7 cellular contexts compared by ENCODE assay signal in the genomic region with DNA sequence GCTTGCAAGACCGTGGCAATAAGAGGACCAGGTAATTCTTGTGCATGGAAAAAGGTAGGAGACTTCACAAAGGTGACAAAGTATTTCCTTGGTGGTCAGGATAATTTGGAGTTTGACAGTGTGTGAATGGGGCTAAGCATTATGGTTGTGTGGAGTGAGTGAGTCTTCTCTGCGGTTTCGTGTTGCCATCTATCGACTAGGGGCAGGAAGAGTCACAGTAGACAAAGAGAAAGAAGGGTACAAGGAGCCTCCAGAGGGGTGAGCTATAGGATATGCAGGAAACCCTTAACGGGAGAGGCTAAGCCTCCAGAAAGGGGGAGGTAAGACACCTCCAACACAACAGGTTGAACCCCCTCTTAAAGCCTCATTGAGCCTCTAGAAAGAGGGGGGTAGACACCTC.
DNase-seq lines count a peak whose midpoint lies in the region; ATAC-seq and TF ChIP-seq lines count a peak whose summit lies in the region.

No MANE protein-coding gene starts in this region.

- no peaks in the 10 kb centered on the region for H3K27me3 Mint-ChIP-seq in Caco-2 (ENCODE audit: insufficient read depth, unreplicated experiment)
- peaks cover 3% of the 10 kb centered on the region for H3K27me3 Mint-ChIP-seq in dendritic cell treated with granulocyte-macrophage colony-stimulating factor and Interleukin-4, amounts not matched to agents 40 ng/mL and 50 ng/mL, for 4 days

- H4K8ac ChIP-seq in neuronal stem cell (ENCODE audit: low read depth, low read length): no peak overlapping the region

- H2AFZ ChIP-seq in MM.1S (ENCODE audit: low read length) (peak overlapping the region; percentile 76; the same call in 1 of the 2 replicates), neuronal stem cell (ENCODE audit: low read length) (peak overlapping the region; percentile 86)

- no TSS peak for BruUV-seq in Caco-2 (replicated peaks; lab: Mats Ljungman, UMichigan)

- peaks cover 17% of the 10 kb centered on the region for H3K4me1 Mint-ChIP-seq in Caco-2 (ENCODE audit: low read depth, unreplicated experiment)
- H3K4me1 Mint-ChIP-seq in dendritic cell treated with granulocyte-macrophage colony-stimulating factor and Interleukin-4, amounts not matched to agents 40 ng/mL and 50 ng/mL, for 4 days (ENCODE audit: low read depth): peaks cover 31% of the 10 kb centered on the region

- H3K14ac ChIP-seq in neuronal stem cell (ENCODE audit: low read length): no peak overlapping the region

- H2BK15ac ChIP-seq in neuronal stem cell (ENCODE audit: low read length): no peak overlapping the region

- no peak overlapping the region for H3K18ac ChIP-seq in neuronal stem cell (ENCODE audit: low read length)

- H3K9ac ChIP-seq in MM.1S (ENCODE audit: low read length): no peak overlapping the region
- H3K9ac ChIP-seq in neuronal stem cell (ENCODE audit: low read depth, low read length, poor library complexity): no peak overlapping the region

- no CpG with 5 or more reads among the region's 5 CpGs for WGBS in neuronal stem cell (ENCODE audit: extremely low coverage in 2 of 2, insufficient read length in 2 of 2, insufficient replicate concordance in 1 of 2), 2 donors

- no peaks in the 10 kb centered on the region for H3K27me3 ChIP-seq in Caco-2 (replicated peaks; ENCODE audit: control insufficient read depth, insufficient read depth, low read length)
- no peaks in the 10 kb centered on the region for H3K27me3 ChIP-seq in MM.1S (replicated peaks; ENCODE audit: insufficient read depth, low read length)
- peaks cover 0 to 7% (median 0%) of the 10 kb centered on the region in 3 experiments for H3K27me3 ChIP-seq in neuronal stem cell (ENCODE audit: control insufficient read depth in 3 of 3, insufficient read depth in 3 of 3, low read depth in 1 of 3, low read length in 3 of 3)

- no peaks in the 10 kb centered on the region for H3K79me1 ChIP-seq in neuronal stem cell (ENCODE audit: low read depth, low read length)

- H2BK120ac ChIP-seq in neuronal stem cell (ENCODE audit: low read depth, low read length): no peak overlapping the region

- no peaks in the 10 kb centered on the region for H3K36me3 ChIP-seq in Caco-2 (ENCODE audit: control insufficient read depth, insufficient read depth, low read length)
- no peaks in the 10 kb centered on the region for H3K36me3 ChIP-seq in MM.1S (replicated peaks; ENCODE audit: insufficient read depth, low read length)
- H3K36me3 ChIP-seq in neuronal stem cell (replicated peaks in 1 of 2; ENCODE audit: control insufficient read depth in 2 of 2, insufficient read depth in 2 of 2, low read length in 2 of 2): no peaks in the 10 kb centered on the region

- H3K9me3 ChIP-seq in Caco-2: no peaks in the 10 kb centered on the region
- H3K9me3 ChIP-seq in MM.1S (replicated peaks; ENCODE audit: insufficient read depth, low read length): no peaks in the 10 kb centered on the region
- no peaks in the 10 kb centered on the region for H3K9me3 ChIP-seq in neuronal stem cell (replicated peaks in 1 of 2; ENCODE audit: control insufficient read depth in 2 of 2, insufficient read depth in 1 of 2, low read depth in 1 of 2, low read length in 2 of 2)

- H3K4me3 ChIP-seq in Caco-2 (ENCODE audit: low read depth, low read length) (peak overlapping the region; percentile 46), MM.1S (ENCODE audit: low read length) (peak overlapping the region; percentile 60), neuronal stem cell (ENCODE audit: low read length in 2 of 2) (peak overlapping the region in 1 of 2 donors; percentile 43)

- no peak overlapping the region for H2AK5ac ChIP-seq in neuronal stem cell (ENCODE audit: low read depth, low read length)

- no peaks in the 10 kb centered on the region for H3F3A ChIP-seq in MM.1S (ENCODE audit: insufficient read depth, low read length)

- no peaks in the 10 kb centered on the region for H3K9me2 ChIP-seq in MM.1S (replicated peaks; ENCODE audit: insufficient read depth, low read length)

- ATAC-seq in left colon (no peak), GM18861 (IDR thresholded peaks at IDR 0.05; ENCODE audit: unreplicated experiment) (no peak)

- H2BK12ac ChIP-seq in neuronal stem cell (ENCODE audit: low read length): no peak overlapping the region

- intact Hi-C loops in Caco-2 (cut with micrococcal nuclease; ENCODE audit: unreplicated experiment): no loop called here
- intact Hi-C loops in dendritic cell treated with granulocyte-macrophage colony-stimulating factor and Interleukin-4, amounts not matched to agents 40 ng/mL and 50 ng/mL, for 4 days (cut with micrococcal nuclease): no loop called here
- intact Hi-C loops in left colon (cut with DNase I, micrococcal nuclease): no loop called here

- H3K9me3 Mint-ChIP-seq in Caco-2 (ENCODE audit: unreplicated experiment): peaks cover 25% of the 10 kb centered on the region
- H3K9me3 Mint-ChIP-seq in dendritic cell treated with granulocyte-macrophage colony-stimulating factor and Interleukin-4, amounts not matched to agents 40 ng/mL and 50 ng/mL, for 4 days: no peaks in the 10 kb centered on the region

- no peak overlapping the region for H3K4ac ChIP-seq in neuronal stem cell (ENCODE audit: low read length)

- H3K36me3 Mint-ChIP-seq in Caco-2 (ENCODE audit: insufficient read depth, unreplicated experiment): peaks cover 16% of the 10 kb centered on the region
- H3K36me3 Mint-ChIP-seq in dendritic cell treated with granulocyte-macrophage colony-stimulating factor and Interleukin-4, amounts not matched to agents 40 ng/mL and 50 ng/mL, for 4 days (ENCODE audit: low read depth): no peaks in the 10 kb centered on the region

- no peaks in the 10 kb centered on the region for H3K79me2 ChIP-seq in MM.1S (ENCODE audit: low read length)

- H2BK5ac ChIP-seq in neuronal stem cell (ENCODE audit: low read length): no peak overlapping the region

- H4K20me1 ChIP-seq in MM.1S (ENCODE audit: insufficient read depth, low read length): no peaks in the 10 kb centered on the region

- peak overlapping the region; percentile 82 for H3K4me3 Mint-ChIP-seq in Caco-2 (ENCODE audit: unreplicated experiment)
- peak overlapping the region; percentile 21 for H3K4me3 Mint-ChIP-seq in dendritic cell treated with granulocyte-macrophage colony-stimulating factor and Interleukin-4, amounts not matched to agents 40 ng/mL and 50 ng/mL, for 4 days

- DNase-seq in Caco-2: no peak
- no peak for DNase-seq in MM.1S
- DNase-seq in neuronal stem cell (ENCODE audit: low spot score): no peak
- no peak for DNase-seq in left colon
- no peak for DNase-seq in ureter (ENCODE audit: low spot score)

- H3K4me1 ChIP-seq in Caco-2 (peaks cover 11% of the 10 kb centered on the region), MM.1S (ENCODE audit: low read length) (no peaks in the 10 kb centered on the region), neuronal stem cell (ENCODE audit: control insufficient read depth in 2 of 2, insufficient read depth in 1 of 2, low read depth in 1 of 2, low read length in 2 of 2) (peaks cover 5 to 12% of the 10 kb centered on the region in 2 donors)

- H3K4me2 ChIP-seq in MM.1S (ENCODE audit: low read depth, low read length): peak overlapping the region; percentile 54; the same call in 1 of the 2 replicates
- no peak overlapping the region for H3K4me2 ChIP-seq in neuronal stem cell (ENCODE audit: insufficient read depth, low read length, poor library complexity, severe bottlenecking)

- no peak overlapping the region for H3K27ac ChIP-seq in MM.1S (ENCODE audit: low read length)
- no peak overlapping the region for H3K27ac ChIP-seq in neuronal stem cell (replicated peaks; ENCODE audit: low read length)

- no peak overlapping the region for H3K23ac ChIP-seq in neuronal stem cell (ENCODE audit: low read depth, low read length, poor library complexity)

- no peak overlapping the region for H4K91ac ChIP-seq in neuronal stem cell (ENCODE audit: low read depth, low read length, poor library complexity)

- peak overlapping the region; percentile 83 for H3K27ac Mint-ChIP-seq in Caco-2 (ENCODE audit: unreplicated experiment)
- H3K27ac Mint-ChIP-seq in dendritic cell treated with granulocyte-macrophage colony-stimulating factor and Interleukin-4, amounts not matched to agents 40 ng/mL and 50 ng/mL, for 4 days: peak overlapping the region; percentile 76

- CTCF ChIA-PET in Caco-2 (lab: Charles Lee): interaction anchor here (1.3 kb wide), 1 partner anchor 71 kb away, joined by 3 read pairs; a partner anchor contains a TSS

- no peak for TF ChIP-seq CTCF in Caco-2 (IDR thresholded peaks at IDR 0.05; ENCODE audit: insufficient read depth in 1 of 2, low read depth in 1 of 2, low read length in 1 of 2, severe bottlenecking in 1 of 2, unreplicated experiment in 1 of 2)
- no peak for TF ChIP-seq CTCF in MM.1S (IDR thresholded peaks at IDR 0.05; ENCODE audit: low read length)

- POLR2A ChIA-PET in Caco-2 (lab: Charles Lee): no interaction called here
